10 cellular contexts compared by ENCODE assay signal in the genomic region with DNA sequence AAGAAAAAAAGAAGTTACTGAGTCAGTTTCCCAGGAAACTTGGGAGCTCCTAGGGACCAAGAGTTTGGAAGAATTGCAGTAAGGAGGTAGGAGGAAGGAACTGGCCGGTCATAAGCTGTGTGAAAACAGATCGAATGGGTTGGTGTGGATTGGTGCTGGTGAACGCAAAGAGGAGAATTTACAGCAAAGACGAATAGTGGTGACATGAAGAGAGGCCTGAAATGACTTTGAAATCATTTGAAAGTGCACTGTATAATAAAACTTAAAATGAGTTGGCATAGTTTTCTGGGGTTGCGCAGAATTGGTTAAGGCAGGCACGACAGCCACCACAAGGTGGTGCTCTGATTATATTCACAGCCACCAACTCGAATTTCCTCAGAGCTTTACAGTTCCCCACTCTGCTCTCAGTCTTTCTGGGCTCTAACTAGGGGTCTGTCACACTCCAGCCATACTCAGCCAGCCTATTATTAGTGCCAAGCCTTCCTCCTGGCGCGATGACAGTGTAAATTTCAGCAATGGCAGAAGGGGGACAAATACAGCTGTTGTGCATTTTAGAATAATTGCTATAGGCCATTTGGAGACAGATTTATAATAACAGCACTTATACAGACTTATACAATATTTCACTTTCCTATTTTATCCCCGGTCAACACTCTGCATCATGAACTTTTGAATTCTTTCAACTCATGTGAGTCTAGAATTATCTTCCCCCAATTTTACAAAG. TPM values are rescaled to one million over a fixed set of nuclear protein-coding genes. Genes with fewer than 3 reads are reported as not detected.
DNase-seq lines count a peak whose midpoint lies in the region; ATAC-seq, FAIRE-seq and TF ChIP-seq lines count a peak whose summit lies in the region.
"Had no signal": no experiment of that assay in that cellular context is flagged by ENCODE, and none has a peak within 500 bp of the region (broad histone marks: within the 10 kb centered on the region; RNA-seq: fewer than 3 reads in every experiment).

No MANE protein-coding gene starts in this region.

- H3K4me1 ChIP-seq in mammary epithelial cell (ENCODE audit: insufficient read depth, low read length), result no peaks in the 10 kb centered on the region

- no peaks in the 10 kb centered on the region for H3K27me3 ChIP-seq in mammary epithelial cell (ENCODE audit: insufficient read depth, low read length)
- H3K27me3 ChIP-seq: BLaER1 had no signal

- intact Hi-C loops in mammary epithelial cell (cut with micrococcal nuclease) (loop anchor here (1.0 to 10.0 kb wide), 3 partner anchors 98 to 365 kb away; no protein-coding TSS in a partner anchor), left colon (cut with DNase I, micrococcal nuclease) (loop anchor here (5.0 to 10.0 kb wide), 2 partner anchors 366 to 368 kb away; no protein-coding TSS in a partner anchor)

- no peaks in the 10 kb centered on the region for H3K9me3 ChIP-seq in mammary epithelial cell (replicated peaks; ENCODE audit: insufficient read depth, low read length)
- H3K9me3 ChIP-seq: BLaER1 had no signal

- no peak overlapping the region for H3K4me3 ChIP-seq in mammary epithelial cell (replicated peaks in 1 of 3; ENCODE audit: insufficient read depth in 1 of 3, low read depth in 2 of 3, low read length in 3 of 3)
- H3K4me3 ChIP-seq: BLaER1, skin epidermis had no signal

- peak; percentile 71 for ATAC-seq in left colon
- ATAC-seq in stimulated activated naive CD8-positive, alpha-beta T cell treated with anti-CD3 and anti-CD28 coated beads, Interleukin-15, amount 100 ng/mL, for 72 hours, result peak; percentile 67

- no peaks in the 10 kb centered on the region for H3K79me2 ChIP-seq in mammary epithelial cell (ENCODE audit: insufficient read depth, low read length)

- CTCF ChIA-PET in mammary epithelial cell (lab: Charles Lee; ENCODE audit: low non-redundant PET), result interaction anchor here (0.6 to 1.4 kb wide), 7 partner anchors 22 to 1463 kb away, joined by 3 to 18 read pairs (median 4); no protein-coding TSS in a partner anchor

- dilution Hi-C loops in mammary epithelial cell (cut with HindIII; ENCODE audit: low sequenced_read_pairs), result no loop called here

- no TSS peak for BruUV-seq in mammary epithelial cell (replicated peaks; lab: Mats Ljungman, UMichigan)

- no peaks in the 10 kb centered on the region for H3K4me1 Mint-ChIP-seq in stimulated activated naive CD8-positive, alpha-beta T cell treated with anti-CD3 and anti-CD28 coated beads, Interleukin-15, amount 100 ng/mL, for 72 hours

- H4K20me1 ChIP-seq in mammary epithelial cell (ENCODE audit: insufficient read depth, low read length), result no peaks in the 10 kb centered on the region
- H4K20me1 ChIP-seq: BLaER1 had no signal

- no peak overlapping the region for H3K9ac ChIP-seq in mammary epithelial cell (ENCODE audit: insufficient read depth, low read length)
- H3K9ac ChIP-seq: BLaER1 had no signal

- H2AFZ ChIP-seq in mammary epithelial cell (ENCODE audit: low read depth, low read length), result no peak overlapping the region

- H3K4me3 Mint-ChIP-seq in stimulated activated naive CD8-positive, alpha-beta T cell treated with anti-CD3 and anti-CD28 coated beads, Interleukin-15, amount 100 ng/mL, for 72 hours, result no peak overlapping the region

- 22% methylated on average over 10 of the region's 10 CpGs for WGBS in mammary epithelial cell (ENCODE audit: low coverage, missing lambda C conversion rate)

- no peaks in the 10 kb centered on the region for H3K36me3 ChIP-seq in mammary epithelial cell (ENCODE audit: insufficient read depth, low read length)
- H3K36me3 ChIP-seq: BLaER1 had no signal

- H3K27me3 Mint-ChIP-seq in stimulated activated naive CD8-positive, alpha-beta T cell treated with anti-CD3 and anti-CD28 coated beads, Interleukin-15, amount 100 ng/mL, for 72 hours, result no peaks in the 10 kb centered on the region

- no peak overlapping the region for H3K4me2 ChIP-seq in mammary epithelial cell (ENCODE audit: insufficient read depth, low read depth, low read length)
- H3K4me2 ChIP-seq: BLaER1 had no signal

- in situ Hi-C loops in SK-MEL-5 (cut with HindIII; ENCODE audit: low pct_unique_long_range_greater_than_20kb, low sequenced_read_pairs), result no loop called here
- in situ Hi-C loops in mammary epithelial cell (cut with MboI; ENCODE audit: low sequenced_read_pairs in 2 of 2), result loop anchor here in 1 of 2 donors (5.0 kb wide), 1 partner anchor 366 kb away; no protein-coding TSS in a partner anchor

- H3K9me3 Mint-ChIP-seq in stimulated activated naive CD8-positive, alpha-beta T cell treated with anti-CD3 and anti-CD28 coated beads, Interleukin-15, amount 100 ng/mL, for 72 hours, result no peaks in the 10 kb centered on the region

- H3K27ac ChIP-seq in mammary epithelial cell (ENCODE audit: insufficient read depth, low read depth, low read length), result no peak overlapping the region
- H3K27ac ChIP-seq: BLaER1, skin epidermis had no signal

- FAIRE-seq in HTR-8/SVneo (lab: Jason Lieb, UNC), result peak; percentile 65

- DNase-seq in NCI-H1417 (lab: John Stamatoyannopoulos, UW) (peak; percentile 34 to 79 (median 42)), NCI-H1417 treated with DMSO at 0.1 percent for 48 hours (lab: John Stamatoyannopoulos, UW) (no peak), HTR-8/SVneo (ENCODE audit: insufficient read length, low spot score) (no peak), SK-MEL-5 (ENCODE audit: low read depth, low spot score) (peak; percentile 40), mammary epithelial cell (no peak), left colon (peak in 1 of 2 donors; percentile 62)
- no peak for DNase-seq in stimulated activated naive CD8-positive, alpha-beta T cell treated with anti-CD3 and anti-CD28 coated beads, Interleukin-15, amount 100 ng/mL, for 72 hours
- DNase-seq in activated CD4-positive, CD25-positive, alpha-beta regulatory T cell treated with anti-CD3 and anti-CD28 coated beads, Interleukin-2, amount 50 U/mL, for 72 hours, result no peak

- TF ChIP-seq CTCF in mammary epithelial cell (conservative IDR thresholded peaks at IDR 0.05 in 1 of 2, IDR thresholded peaks at IDR 0.05 in 1 of 2; ENCODE audit: extremely low read depth in 1 of 2, insufficient read depth in 1 of 2, low read depth in 1 of 2, low read length in 2 of 2), result peak; percentile 68 to 74

- H3K27ac Mint-ChIP-seq in stimulated activated naive CD8-positive, alpha-beta T cell treated with anti-CD3 and anti-CD28 coated beads, Interleukin-15, amount 100 ng/mL, for 72 hours, result peak overlapping the region in 1 of 2 donors; percentile 14

RNA-seq across cellular contexts. Expression of gene HTR3B, which starts 8.3 kb away (rescaled TPM):
- total RNA-seq in SK-MEL-5 (2014; rRNA removed; shearing (Covaris generic)), result 0.24 and 0.55 TPM in 2 replicates
- 0.25 and 0.38 TPM in 2 replicates for polyA plus RNA-seq in SK-MEL-5 (2015; cell fraction: cytosol; rRNA removed)
- polyA plus RNA-seq in SK-MEL-5 (2015; cell fraction: nucleus; rRNA removed), result 0.41 TPM in 1 of 2 replicates, not detected in the other
- total RNA-seq in mammary epithelial cell (not detected), left colon (not detected)
- polyA plus RNA-seq in mammary epithelial cell, result not detected
- not detected for polyA minus RNA-seq in mammary epithelial cell

RNA-seq across cellular contexts. Expression of gene USP28, which starts 20.9 kb away (rescaled TPM):
- 26.0 and 34.7 TPM in 2 replicates for total RNA-seq in SK-MEL-5 (2014; rRNA removed; shearing (Covaris generic))
- 27.1 and 28.3 TPM in 2 replicates for polyA plus RNA-seq in SK-MEL-5 (2015; cell fraction: cytosol; rRNA removed)
- polyA plus RNA-seq in SK-MEL-5 (2015; cell fraction: nucleus; rRNA removed), result 30.7 and 36.5 TPM in 2 replicates
- total RNA-seq in mammary epithelial cell, result 10 to 100 TPM; 30.3 to 31.7 TPM
- polyA plus RNA-seq in mammary epithelial cell, result 29.4 TPM
- polyA minus RNA-seq in mammary epithelial cell, result 122 TPM
- total RNA-seq in left colon, result 10 to 100 TPM; 20.0 to 21.8 TPM

Comparison
In these comparisons a context has a peak if more than half of its experiments do, and no peak if none do; other contexts are left out.
1. DNase-seq: peak in NCI-H1417 (3 of 3) and SK-MEL-5 (single experiment); none in NCI-H1417 treated with DMSO at 0.1 percent for 48 hours (single experiment), HTR-8/SVneo (single experiment), mammary epithelial cell (single experiment), stimulated activated naive CD8-positive, alpha-beta T cell treated with anti-CD3 and anti-CD28 coated beads, Interleukin-15, amount 100 ng/mL, for 72 hours (0 of 2) and activated CD4-positive, CD25-positive, alpha-beta regulatory T cell treated with anti-CD3 and anti-CD28 coated beads, Interleukin-2, amount 50 U/mL, for 72 hours (single experiment).